In the genomic region with DNA sequence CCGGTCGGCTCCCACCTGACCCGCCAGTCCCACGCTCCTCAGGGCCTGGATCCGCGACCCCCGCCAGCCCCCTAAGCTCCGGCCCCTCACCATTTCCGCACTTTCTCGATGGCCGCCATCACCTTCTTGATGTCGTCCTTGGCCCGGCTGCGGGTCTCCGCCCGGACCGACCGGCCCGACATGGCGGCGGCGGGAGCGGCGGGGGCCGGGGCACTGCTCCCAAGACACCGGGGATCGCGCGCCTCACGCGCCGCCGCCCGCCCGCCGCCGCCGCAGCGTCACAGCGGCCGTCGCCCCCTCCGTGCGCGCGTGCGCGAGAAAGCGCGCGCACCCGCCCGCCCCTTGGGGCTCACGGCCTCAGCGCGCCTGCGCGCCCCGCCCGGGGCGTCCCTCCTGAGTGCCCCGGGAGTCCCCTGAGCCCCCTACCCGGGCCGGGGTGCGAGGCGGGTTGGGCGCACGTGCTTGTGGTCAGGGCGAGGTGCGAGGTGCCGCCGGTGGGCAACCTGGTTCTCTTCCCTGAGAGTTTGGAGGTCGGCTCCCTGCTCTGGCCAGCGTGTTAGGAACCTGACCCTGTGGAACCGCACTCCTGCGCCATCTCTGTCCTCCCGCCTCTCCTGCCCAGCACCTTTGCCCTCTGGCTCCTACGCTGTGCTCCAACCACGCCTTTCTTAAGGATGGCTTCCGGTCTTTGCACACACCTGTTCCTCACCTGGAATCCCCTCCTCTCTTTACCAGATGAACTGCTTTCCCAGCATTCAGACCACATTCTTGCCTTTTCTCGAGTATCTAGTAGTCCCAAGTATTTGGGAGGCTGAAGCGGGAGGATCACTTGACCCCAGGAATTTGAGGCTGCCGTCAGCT, we compare ENCODE assay signal across 2 cellular contexts.
TF ChIP-seq lines count a peak whose summit lies in the region.

TSS of gene BCL7B (minus strand) at position 294 of the 861 bp plus-strand sequence. CDS start at position 182, 112 bp downstream.

TF ChIP-seq in HEK293, 187 proteins besides CTCF, POLR2A, EP300 and RAD21 (continued from another document and continues in another):
- TF ChIP-seq, protein P1, sequence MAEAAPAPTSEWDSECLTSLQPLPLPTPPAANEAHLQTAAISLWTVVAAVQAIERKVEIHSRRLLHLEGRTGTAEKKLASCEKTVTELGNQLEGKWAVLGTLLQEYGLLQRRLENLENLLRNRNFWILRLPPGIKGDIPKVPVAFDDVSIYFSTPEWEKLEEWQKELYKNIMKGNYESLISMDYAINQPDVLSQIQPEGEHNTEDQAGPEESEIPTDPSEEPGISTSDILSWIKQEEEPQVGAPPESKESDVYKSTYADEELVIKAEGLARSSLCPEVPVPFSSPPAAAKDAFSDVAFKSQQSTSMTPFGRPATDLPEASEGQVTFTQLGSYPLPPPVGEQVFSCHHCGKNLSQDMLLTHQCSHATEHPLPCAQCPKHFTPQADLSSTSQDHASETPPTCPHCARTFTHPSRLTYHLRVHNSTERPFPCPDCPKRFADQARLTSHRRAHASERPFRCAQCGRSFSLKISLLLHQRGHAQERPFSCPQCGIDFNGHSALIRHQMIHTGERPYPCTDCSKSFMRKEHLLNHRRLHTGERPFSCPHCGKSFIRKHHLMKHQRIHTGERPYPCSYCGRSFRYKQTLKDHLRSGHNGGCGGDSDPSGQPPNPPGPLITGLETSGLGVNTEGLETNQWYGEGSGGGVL (tag by site-specific recombination; IDR thresholded peaks at IDR 0.05): peak; percentile 44; the same call in 1 of the 2 replicates
- TF ChIP-seq ZNF660 (tag by site-specific recombination; IDR thresholded peaks at IDR 0.05): 0 out of 2 replicates have a peak, but pooled peaks have one; percentile 15
- no peak for TF ChIP-seq ZNF629 (tag by site-specific recombination; IDR thresholded peaks at IDR 0.05)
- TF ChIP-seq, protein P2, sequence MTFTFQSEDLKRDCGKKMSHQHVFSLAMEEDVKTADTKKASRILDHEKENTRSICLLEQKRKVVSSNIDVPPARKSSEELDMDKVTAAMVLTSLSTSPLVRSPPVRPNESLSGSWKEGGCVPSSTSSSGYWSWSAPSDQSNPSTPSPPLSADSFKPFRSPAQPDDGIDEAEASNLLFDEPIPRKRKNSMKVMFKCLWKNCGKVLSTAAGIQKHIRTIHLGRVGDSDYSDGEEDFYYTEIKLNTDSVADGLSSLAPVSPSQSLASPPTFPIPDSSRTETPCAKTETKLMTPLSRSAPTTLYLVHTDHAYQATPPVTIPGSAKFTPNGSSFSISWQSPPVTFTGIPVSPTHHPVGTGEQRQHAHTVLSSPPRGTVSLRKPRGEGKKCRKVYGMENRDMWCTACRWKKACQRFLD (tag by site-specific recombination; IDR thresholded peaks at IDR 0.05): peak; percentile 94
- no peak for TF ChIP-seq ZNF169 (tag by site-specific recombination; IDR thresholded peaks at IDR 0.05)
- TF ChIP-seq ZNF423 (tag by site-specific recombination; IDR thresholded peaks at IDR 0.05): peak; percentile 53; the same call in 1 of the 2 replicates
- peak; percentile 69 for TF ChIP-seq KLF10 (tag by site-specific recombination; IDR thresholded peaks at IDR 0.05)
- peak; percentile 50; the same call in 1 of the 2 replicates for TF ChIP-seq YY2 (tag by site-specific recombination; IDR thresholded peaks at IDR 0.05)
- peak; percentile 57; the same call in 1 of the 2 replicates for TF ChIP-seq GLIS2 (tag by site-specific recombination; IDR thresholded peaks at IDR 0.05)
- TF ChIP-seq ZNF76 (tag by site-specific recombination; IDR thresholded peaks at IDR 0.05; ENCODE audit: borderline replicate concordance, low read depth): peak; percentile 49; the same call in 1 of the 2 replicates
- 0 out of 2 replicates have a peak, but pooled peaks have one; percentile 25 for TF ChIP-seq ZIC2 (tag by site-specific recombination; IDR thresholded peaks at IDR 0.05)
- TF ChIP-seq ZNF394 (tag by site-specific recombination; IDR thresholded peaks at IDR 0.05; ENCODE audit: borderline replicate concordance): no peak
- peak; percentile 61; the same call in 1 of the 2 replicates for TF ChIP-seq YY1 (tag by site-specific recombination; IDR thresholded peaks at IDR 0.05)
- peak; percentile 100 for TF ChIP-seq ZXDB (tag by site-specific recombination; IDR thresholded peaks at IDR 0.05)
- peak; percentile 68 for TF ChIP-seq ZNF335 (tag by site-specific recombination; conservative IDR thresholded peaks at IDR 0.05)
- TF ChIP-seq PBX3 (CRISPR knock-in tag; IDR thresholded peaks at IDR 0.05): peak; percentile 72
- TF ChIP-seq ZBTB20 (tag by site-specific recombination; IDR thresholded peaks at IDR 0.05): peak; percentile 45; the same call in 1 of the 2 replicates

TF ChIP-seq in K562, 482 proteins besides CTCF, POLR2A, EP300 and RAD21 (continued from another document and continues in another):
- TF ChIP-seq, protein P1 (CRISPR knock-in tag; IDR thresholded peaks at IDR 0.05): no peak
- no peak for TF ChIP-seq ZNF696 (CRISPR knock-in tag; conservative IDR thresholded peaks at IDR 0.05)
- no peak for TF ChIP-seq MCM5 (IDR thresholded peaks at IDR 0.05; ENCODE audit: low read depth)
- no peak for TF ChIP-seq HOMEZ (CRISPR knock-in tag; IDR thresholded peaks at IDR 0.05)
- TF ChIP-seq NR1H2 (CRISPR knock-in tag; IDR thresholded peaks at IDR 0.05): 0 out of 2 replicates have a peak, but pooled peaks have one; percentile 18
- no peak for TF ChIP-seq NELFE (IDR thresholded peaks at IDR 0.05; ENCODE audit: insufficient read depth, insufficient read length)
- 0 out of 2 replicates have a peak, but pooled peaks have one; percentile 14 for TF ChIP-seq MEF2D (tag; conservative IDR thresholded peaks at IDR 0.05; ENCODE audit: low read depth)
- peak; percentile 31; the same call in 1 of the 2 replicates for TF ChIP-seq E2F1 (CRISPR knock-in tag; IDR thresholded peaks at IDR 0.05)
- peak; percentile 8; the same call in 1 of the 2 replicates for TF ChIP-seq NFRKB (IDR thresholded peaks at IDR 0.05; ENCODE audit: low read depth)
- 0 out of 2 replicates have a peak, but pooled peaks have one; percentile 48 for TF ChIP-seq ATF7 (IDR thresholded peaks at IDR 0.05)
- peak; percentile 80; the same call in 1 of the 2 replicates for TF ChIP-seq HDAC8 (tag; IDR thresholded peaks at IDR 0.05)
- TF ChIP-seq KDM5B (IDR thresholded peaks at IDR 0.05; ENCODE audit: insufficient replicate concordance, low read depth, low read length): peak; percentile 9
- TF ChIP-seq MIER1 (IDR thresholded peaks at IDR 0.05; ENCODE audit: low read depth): peak; percentile 60; the same call in 1 of the 2 replicates
- TF ChIP-seq POLR3G (IDR thresholded peaks at IDR 0.05; ENCODE audit: extremely low read depth, insufficient read length, insufficient replicate concordance): no peak
- TF ChIP-seq ZNF146 (CRISPR knock-in tag; IDR thresholded peaks at IDR 0.05; ENCODE audit: unreplicated experiment): peak; percentile 97
- peak; percentile 57; the same call in 1 of the 2 replicates for TF ChIP-seq ZNF589 (CRISPR knock-in tag; IDR thresholded peaks at IDR 0.05; ENCODE audit: low read depth)
- peak in 1 of 2 experiments; percentile 45; a peak in 2 of 4 replicates for TF ChIP-seq TRIM24 (IDR thresholded peaks at IDR 0.05)
- peak; percentile 47; the same call in 1 of the 2 replicates for TF ChIP-seq NCOA6 (IDR thresholded peaks at IDR 0.05)
- peak; percentile 89 for TF ChIP-seq ZEB2 (IDR thresholded peaks at IDR 0.05)
- peak; percentile 49; the same call in 1 of the 2 replicates for TF ChIP-seq DPF2 (IDR thresholded peaks at IDR 0.05)
- TF ChIP-seq MBD2 (IDR thresholded peaks at IDR 0.05; ENCODE audit: borderline replicate concordance, low read depth): peak; percentile 4; the same call in 1 of the 2 replicates
- peak; percentile 45; the same call in 1 of the 2 replicates for TF ChIP-seq PML (IDR thresholded peaks at IDR 0.05; ENCODE audit: low read length)
- TF ChIP-seq, protein P3, sequence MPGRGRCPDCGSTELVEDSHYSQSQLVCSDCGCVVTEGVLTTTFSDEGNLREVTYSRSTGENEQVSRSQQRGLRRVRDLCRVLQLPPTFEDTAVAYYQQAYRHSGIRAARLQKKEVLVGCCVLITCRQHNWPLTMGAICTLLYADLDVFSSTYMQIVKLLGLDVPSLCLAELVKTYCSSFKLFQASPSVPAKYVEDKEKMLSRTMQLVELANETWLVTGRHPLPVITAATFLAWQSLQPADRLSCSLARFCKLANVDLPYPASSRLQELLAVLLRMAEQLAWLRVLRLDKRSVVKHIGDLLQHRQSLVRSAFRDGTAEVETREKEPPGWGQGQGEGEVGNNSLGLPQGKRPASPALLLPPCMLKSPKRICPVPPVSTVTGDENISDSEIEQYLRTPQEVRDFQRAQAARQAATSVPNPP (IDR thresholded peaks at IDR 0.05; ENCODE audit: borderline replicate concordance, insufficient read depth, insufficient read length): no peak
- TF ChIP-seq PPARD (CRISPR knock-in tag; IDR thresholded peaks at IDR 0.05): no peak
- TF ChIP-seq TEAD4 (IDR thresholded peaks at IDR 0.05; ENCODE audit: low read length): peak; percentile 51
- 0 out of 2 replicates have a peak, but pooled peaks have one; percentile 31 for TF ChIP-seq TEAD4 (CRISPR knock-in tag; IDR thresholded peaks at IDR 0.05; ENCODE audit: borderline replicate concordance)
- TF ChIP-seq, protein P4, sequence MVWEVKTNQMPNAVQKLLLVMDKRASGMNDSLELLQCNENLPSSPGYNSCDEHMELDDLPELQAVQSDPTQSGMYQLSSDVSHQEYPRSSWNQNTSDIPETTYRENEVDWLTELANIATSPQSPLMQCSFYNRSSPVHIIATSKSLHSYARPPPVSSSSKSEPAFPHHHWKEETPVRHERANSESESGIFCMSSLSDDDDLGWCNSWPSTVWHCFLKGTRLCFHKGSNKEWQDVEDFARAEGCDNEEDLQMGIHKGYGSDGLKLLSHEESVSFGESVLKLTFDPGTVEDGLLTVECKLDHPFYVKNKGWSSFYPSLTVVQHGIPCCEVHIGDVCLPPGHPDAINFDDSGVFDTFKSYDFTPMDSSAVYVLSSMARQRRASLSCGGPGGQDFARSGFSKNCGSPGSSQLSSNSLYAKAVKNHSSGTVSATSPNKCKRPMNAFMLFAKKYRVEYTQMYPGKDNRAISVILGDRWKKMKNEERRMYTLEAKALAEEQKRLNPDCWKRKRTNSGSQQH (CRISPR knock-in tag; IDR thresholded peaks at IDR 0.05): peak; percentile 76; the same call in 1 of the 2 replicates
- TF ChIP-seq KAT2B (IDR thresholded peaks at IDR 0.05; ENCODE audit: low read depth, low read length): no peak
- TF ChIP-seq SMAD4 (CRISPR knock-in tag; conservative IDR thresholded peaks at IDR 0.05): peak; percentile 84
- TF ChIP-seq AFF4 (CRISPR knock-in tag; IDR thresholded peaks at IDR 0.05): peak; percentile 86; the same call in 1 of the 2 replicates
- peak; percentile 55 for TF ChIP-seq EGR1 (conservative IDR thresholded peaks at IDR 0.05)
- no peak for TF ChIP-seq ZNF3 (CRISPR knock-in tag; IDR thresholded peaks at IDR 0.05)
- TF ChIP-seq NR4A1 (CRISPR knock-in tag; IDR thresholded peaks at IDR 0.05): peak; percentile 95
- TF ChIP-seq NR4A1 (tag; IDR thresholded peaks at IDR 0.05): no peak
- TF ChIP-seq POLR2B (IDR thresholded peaks at IDR 0.05; ENCODE audit: low read depth, partially characterized antibody): peak; percentile 73
- TF ChIP-seq ATF1 (CRISPR knock-in tag; IDR thresholded peaks at IDR 0.05): no peak
- peak; percentile 85 for TF ChIP-seq ATF1 (tag; IDR thresholded peaks at IDR 0.05)
